Comparison of ENCODE assay signal across 10 cellular contexts in genomic region chr21:44927259-44927586, GRCh38. TPM values are rescaled to one million over a fixed set of nuclear protein-coding genes. Genes with fewer than 3 reads are reported as not detected.
A peak's percentile ranks its signal among the peaks of the same experiment; 100 is the strongest.
DNase-seq lines count a peak whose midpoint lies in the region; ATAC-seq, FAIRE-seq and TF ChIP-seq lines count a peak whose summit lies in the region.
"Had no signal": no experiment of that assay in that cellular context is flagged by ENCODE, and none has a peak within 500 bp of the region (broad histone marks: within the 10 kb centered on the region; RNA-seq: fewer than 3 reads in every experiment).

No MANE protein-coding gene starts in this region.

- intact Hi-C loops in Panc1 (cut with micrococcal nuclease; ENCODE audit: unreplicated experiment): loop anchor here (10.0 kb wide), 1 partner anchor 52 kb away; the partner anchor contains the start of gene PTTG1IP

- H3F3A ChIP-seq in smooth muscle cell (ENCODE audit: low read depth): peaks cover 16% of the 10 kb centered on the region

- WGBS in smooth muscle cell (ENCODE audit: low lambda C conversion rate): 7% methylated on average over 2 of the region's 4 CpGs

- no peak overlapping the region for H3K9ac ChIP-seq in smooth muscle cell (ENCODE audit: low read depth)

- no peaks in the 10 kb centered on the region for H3K79me2 ChIP-seq in smooth muscle cell (ENCODE audit: low read depth)

- H4K20me1 ChIP-seq in smooth muscle cell (ENCODE audit: low read depth): peaks cover 6% of the 10 kb centered on the region

- H3K36me3 ChIP-seq in Panc1 (ENCODE audit: control insufficient read depth, insufficient read depth, low read length): no peaks in the 10 kb centered on the region
- no peaks in the 10 kb centered on the region for H3K36me3 ChIP-seq in effector memory CD4-positive, alpha-beta T cell (ENCODE audit: control insufficient read depth, insufficient read depth, low read length)
- H3K36me3 ChIP-seq in smooth muscle cell (ENCODE audit: low read depth): no peaks in the 10 kb centered on the region

- H3K27ac ChIP-seq in Panc1 (ENCODE audit: low read length) (peak overlapping the region; percentile 66), smooth muscle cell (ENCODE audit: low read depth) (no peak overlapping the region)
- peak overlapping the region; percentile 83 for H3K27ac ChIP-seq in effector memory CD4-positive, alpha-beta T cell (ENCODE audit: insufficient read depth, low read length, poor library complexity, severe bottlenecking)

- H3K27me3 ChIP-seq in Panc1 (ENCODE audit: control insufficient read depth, insufficient read depth, low read length) (no peaks in the 10 kb centered on the region), smooth muscle cell (ENCODE audit: low read depth) (peaks cover 31% of the 10 kb centered on the region)
- H3K27me3 ChIP-seq in effector memory CD4-positive, alpha-beta T cell (replicated peaks; ENCODE audit: control insufficient read depth, insufficient read depth, low read length, poor library complexity, severe bottlenecking): no peaks in the 10 kb centered on the region

- no peaks in the 10 kb centered on the region for H3K9me3 ChIP-seq in Panc1 (ENCODE audit: control insufficient read depth, insufficient read depth, low read depth, low read length)
- no peaks in the 10 kb centered on the region for H3K9me3 ChIP-seq in effector memory CD4-positive, alpha-beta T cell (ENCODE audit: control insufficient read depth, low read length)
- H3K9me3 ChIP-seq in smooth muscle cell (replicated peaks; ENCODE audit: low read depth): no peaks in the 10 kb centered on the region

- TF ChIP-seq CTCF in Panc1 (IDR thresholded peaks at IDR 0.05): no peak
- TF ChIP-seq CTCF in smooth muscle cell (IDR thresholded peaks at IDR 0.05; ENCODE audit: borderline replicate concordance, insufficient read depth, poor library complexity, severe bottlenecking): no peak

- CTCF ChIA-PET in Panc1 (lab: Charles Lee): interaction anchor here (0.7 to 1.0 kb wide), 2 partner anchors 43 to 127 kb away, joined by 3 read pairs; no protein-coding TSS in a partner anchor

- POLR2A ChIA-PET in Panc1 (lab: Charles Lee): interaction anchor here (0.6 to 1.0 kb wide), 4 partner anchors 14 to 403 kb away, joined by 3 to 15 read pairs (median 10); no protein-coding TSS in a partner anchor

- no peak for FAIRE-seq in GM19239 (lab: Jason Lieb, UNC)

- H3K4me3 ChIP-seq in Panc1 (ENCODE audit: low read depth in 2 of 2, low read length in 2 of 2) (no peak overlapping the region), smooth muscle cell (no peak overlapping the region)
- H3K4me3 ChIP-seq in effector memory CD4-positive, alpha-beta T cell (ENCODE audit: insufficient read depth, low read depth, low read length, poor library complexity, severe bottlenecking): peak overlapping the region; percentile 71

- H3K4me1 ChIP-seq in Panc1 (ENCODE audit: control insufficient read depth, insufficient read depth, low read length) (peaks cover 27% of the 10 kb centered on the region), smooth muscle cell (ENCODE audit: low read depth) (peaks cover 20% of the 10 kb centered on the region)
- H3K4me1 ChIP-seq in effector memory CD4-positive, alpha-beta T cell (ENCODE audit: control insufficient read depth, insufficient read depth, low read length, poor library complexity, severe bottlenecking): peaks cover 59% of the 10 kb centered on the region

- BruUV-seq in Panc1 (replicated peaks; lab: Mats Ljungman, UMichigan): no TSS peak

- H3K4me2 ChIP-seq in smooth muscle cell: peak overlapping the region; percentile 53

- in situ Hi-C loops in Panc1 (cut with HindIII; ENCODE audit: low pct_unique_long_range_greater_than_20kb, low sequenced_read_pairs): no loop called here
- in situ Hi-C loops in G401 (cut with HindIII; ENCODE audit: low sequenced_read_pairs): no loop called here

- no peak for DNase-seq in Panc1 (ENCODE audit: low read depth, low spot score)
- no peak for DNase-seq in effector memory CD4-positive, alpha-beta T cell
- no peak for DNase-seq in smooth muscle cell (lab: John Stamatoyannopoulos, UW; ENCODE audit: unreplicated experiment)
- DNase-seq in NK-92 (lab: John Stamatoyannopoulos, UW; ENCODE audit: unreplicated experiment): no peak
- no peak for DNase-seq in NCI-H1105 (lab: John Stamatoyannopoulos, UW)
- no peak for DNase-seq in GM19239 (ENCODE audit: insufficient read length, low spot score)
- DNase-seq in G401 (ENCODE audit: low spot score): no peak
- DNase-seq: erythroblast, NCI-H82 had no signal

- peak; percentile 1 for ATAC-seq in GM21447 (IDR thresholded peaks at IDR 0.05; ENCODE audit: unreplicated experiment)
- ATAC-seq in Panc1: peak; percentile 6; the same call in 1 of the 2 replicates

- no peak overlapping the region for H2AFZ ChIP-seq in smooth muscle cell (ENCODE audit: low read depth)

RNA-seq across cellular contexts. Expression of gene ITGB2, which starts 6.5 kb away (rescaled TPM):
- total RNA-seq in Panc1 (2021; ENCODE audit: unreplicated experiment): 3.0 TPM
- polyA plus RNA-seq in Panc1 (2012; ENCODE audit: insufficient read length): 3.4 TPM
- total RNA-seq in smooth muscle cell: 0.18 TPM in 1 of 2 replicates, not detected in the other
- 0.86 and 1.0 TPM in 2 replicates for polyA plus RNA-seq in smooth muscle cell
- not detected in 2 replicates for total RNA-seq in G401 (2014; rRNA removed; shearing (Covaris generic))

RNA-seq across cellular contexts. Expression of gene SLX9, which starts 12.6 kb away (rescaled TPM):
- 50.9 TPM for total RNA-seq in Panc1 (2021; ENCODE audit: unreplicated experiment)
- 59.8 TPM for polyA plus RNA-seq in Panc1 (2012; ENCODE audit: insufficient read length)
- total RNA-seq in smooth muscle cell: 13.9 and 15.9 TPM in 2 replicates
- 26.6 and 32.7 TPM in 2 replicates for polyA plus RNA-seq in smooth muscle cell
- 48.2 and 77.4 TPM in 2 replicates for total RNA-seq in G401 (2014; rRNA removed; shearing (Covaris generic))

RNA-seq across cellular contexts. Expression of gene PTTG1IP, which starts 53.7 kb away (rescaled TPM):
- total RNA-seq in Panc1 (2021; ENCODE audit: unreplicated experiment): 226 TPM
- polyA plus RNA-seq in Panc1 (2012; ENCODE audit: insufficient read length): 169 TPM
- total RNA-seq in smooth muscle cell: 331 and 369 TPM in 2 replicates
- 314 and 340 TPM in 2 replicates for polyA plus RNA-seq in smooth muscle cell
- total RNA-seq in G401 (2014; rRNA removed; shearing (Covaris generic)): 172 and 243 TPM in 2 replicates
